ENCODE assay signal across 1 cellular context in the genomic region with DNA sequence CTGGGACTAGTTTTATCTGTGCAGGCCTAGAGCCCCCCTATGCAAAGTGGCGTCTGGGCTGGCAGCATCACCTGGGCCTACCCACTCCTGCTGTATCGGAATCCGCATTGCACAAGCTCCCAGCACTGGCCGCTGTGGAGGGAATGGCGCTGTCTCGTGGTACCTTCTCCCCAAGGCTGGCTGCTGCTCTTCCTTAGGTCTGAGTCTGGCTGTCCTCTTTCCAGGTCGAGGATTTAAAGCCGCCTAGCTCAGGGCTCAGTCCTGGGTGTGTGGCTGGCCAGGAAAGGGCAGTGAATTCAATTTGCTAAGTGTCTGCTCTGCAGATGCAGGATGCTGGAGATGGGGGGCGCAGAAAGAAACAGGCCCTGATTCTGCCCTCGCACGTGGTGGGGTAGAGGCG.
TF ChIP-seq lines count a peak whose summit lies in the region.

No MANE protein-coding gene starts in this region.

TF ChIP-seq in GM23338, 12 proteins besides CTCF, POLR2A, EP300 and RAD21 (continued from another document):
- TF ChIP-seq, protein P1, sequence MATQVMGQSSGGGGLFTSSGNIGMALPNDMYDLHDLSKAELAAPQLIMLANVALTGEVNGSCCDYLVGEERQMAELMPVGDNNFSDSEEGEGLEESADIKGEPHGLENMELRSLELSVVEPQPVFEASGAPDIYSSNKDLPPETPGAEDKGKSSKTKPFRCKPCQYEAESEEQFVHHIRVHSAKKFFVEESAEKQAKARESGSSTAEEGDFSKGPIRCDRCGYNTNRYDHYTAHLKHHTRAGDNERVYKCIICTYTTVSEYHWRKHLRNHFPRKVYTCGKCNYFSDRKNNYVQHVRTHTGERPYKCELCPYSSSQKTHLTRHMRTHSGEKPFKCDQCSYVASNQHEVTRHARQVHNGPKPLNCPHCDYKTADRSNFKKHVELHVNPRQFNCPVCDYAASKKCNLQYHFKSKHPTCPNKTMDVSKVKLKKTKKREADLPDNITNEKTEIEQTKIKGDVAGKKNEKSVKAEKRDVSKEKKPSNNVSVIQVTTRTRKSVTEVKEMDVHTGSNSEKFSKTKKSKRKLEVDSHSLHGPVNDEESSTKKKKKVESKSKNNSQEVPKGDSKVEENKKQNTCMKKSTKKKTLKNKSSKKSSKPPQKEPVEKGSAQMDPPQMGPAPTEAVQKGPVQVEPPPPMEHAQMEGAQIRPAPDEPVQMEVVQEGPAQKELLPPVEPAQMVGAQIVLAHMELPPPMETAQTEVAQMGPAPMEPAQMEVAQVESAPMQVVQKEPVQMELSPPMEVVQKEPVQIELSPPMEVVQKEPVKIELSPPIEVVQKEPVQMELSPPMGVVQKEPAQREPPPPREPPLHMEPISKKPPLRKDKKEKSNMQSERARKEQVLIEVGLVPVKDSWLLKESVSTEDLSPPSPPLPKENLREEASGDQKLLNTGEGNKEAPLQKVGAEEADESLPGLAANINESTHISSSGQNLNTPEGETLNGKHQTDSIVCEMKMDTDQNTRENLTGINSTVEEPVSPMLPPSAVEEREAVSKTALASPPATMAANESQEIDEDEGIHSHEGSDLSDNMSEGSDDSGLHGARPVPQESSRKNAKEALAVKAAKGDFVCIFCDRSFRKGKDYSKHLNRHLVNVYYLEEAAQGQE (IDR thresholded peaks at IDR 0.05; ENCODE audit: unreplicated experiment): no peak
- TF ChIP-seq CREB1 (CRISPR knock-in tag; IDR thresholded peaks at IDR 0.05; ENCODE audit: low read depth) (no peak), ZNF331 (CRISPR knock-in tag; IDR thresholded peaks at IDR 0.05; ENCODE audit: low read depth) (no peak), JUNB (IDR thresholded peaks at IDR 0.05; ENCODE audit: unreplicated experiment) (no peak), EZH2 (IDR thresholded peaks at IDR 0.05; ENCODE audit: low read depth, unreplicated experiment) (no peak), EZH2phosphoT487 (IDR thresholded peaks at IDR 0.05; ENCODE audit: unreplicated experiment) (no peak)
- TF ChIP-seq, protein P2, sequence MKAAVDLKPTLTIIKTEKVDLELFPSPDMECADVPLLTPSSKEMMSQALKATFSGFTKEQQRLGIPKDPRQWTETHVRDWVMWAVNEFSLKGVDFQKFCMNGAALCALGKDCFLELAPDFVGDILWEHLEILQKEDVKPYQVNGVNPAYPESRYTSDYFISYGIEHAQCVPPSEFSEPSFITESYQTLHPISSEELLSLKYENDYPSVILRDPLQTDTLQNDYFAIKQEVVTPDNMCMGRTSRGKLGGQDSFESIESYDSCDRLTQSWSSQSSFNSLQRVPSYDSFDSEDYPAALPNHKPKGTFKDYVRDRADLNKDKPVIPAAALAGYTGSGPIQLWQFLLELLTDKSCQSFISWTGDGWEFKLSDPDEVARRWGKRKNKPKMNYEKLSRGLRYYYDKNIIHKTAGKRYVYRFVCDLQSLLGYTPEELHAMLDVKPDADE (IDR thresholded peaks at IDR 0.05): no peak
TF ChIP-seq in GM23338: peak in this region for 0.
